17 cellular contexts compared by ENCODE assay signal in genomic region chr12:46490635-46491034, GRCh38.
DNase-seq lines count a peak whose midpoint lies in the region; ATAC-seq and TF ChIP-seq lines count a peak whose summit lies in the region.
"Had no signal": no experiment of that assay in that cellular context is flagged by ENCODE, and none has a peak within 500 bp of the region (broad histone marks: within the 10 kb centered on the region; RNA-seq: fewer than 3 reads in every experiment).

No MANE protein-coding gene starts in this region.

- peak overlapping the region; percentile 41 to 60 for H3K27ac ChIP-seq in tibial artery
- H3K27ac ChIP-seq: SJCRH30 had no signal

- H3K9me3 ChIP-seq in tibial artery = no peaks in the 10 kb centered on the region
- no peaks in the 10 kb centered on the region for H3K9me3 ChIP-seq in BE2C
- H3K9me3 ChIP-seq: SJCRH30, testis had no signal

- H3K4me3 Mint-ChIP-seq in HFFc6 (peak overlapping the region; percentile 43), endothelial cell (ENCODE audit: unreplicated experiment) (no peak overlapping the region)
- no peak overlapping the region for H3K4me3 Mint-ChIP-seq in effector memory CD8-positive, alpha-beta T cell
- H3K4me3 Mint-ChIP-seq: activated CD4-positive, alpha-beta memory T cell treated with anti-CD3 and anti-CD28 coated beads for 36 hours; activated T-helper 17 cell treated with anti-CD3 and anti-CD28 coated beads, Interleukin-2, amount 50 U/mL, for 72 hours; CD4-positive, CD25-positive, alpha-beta regulatory T cell had no signal

- H3K27ac Mint-ChIP-seq in HFFc6 (peak overlapping the region; percentile 61), endothelial cell (ENCODE audit: unreplicated experiment) (no peak overlapping the region)
- no peak overlapping the region for H3K27ac Mint-ChIP-seq in effector memory CD8-positive, alpha-beta T cell
- H3K27ac Mint-ChIP-seq: activated CD4-positive, alpha-beta memory T cell treated with anti-CD3 and anti-CD28 coated beads for 36 hours; activated T-helper 17 cell treated with anti-CD3 and anti-CD28 coated beads, Interleukin-2, amount 50 U/mL, for 72 hours; CD4-positive, CD25-positive, alpha-beta regulatory T cell had no signal

- H3K27me3 ChIP-seq in tibial artery (no peaks in the 10 kb centered on the region), BE2C (no peaks in the 10 kb centered on the region)
- H3K27me3 ChIP-seq: SJCRH30, testis had no signal

- H3K36me3 ChIP-seq in tibial artery = no peaks in the 10 kb centered on the region
- H3K36me3 ChIP-seq in BE2C = no peaks in the 10 kb centered on the region
- H3K36me3 ChIP-seq: SJCRH30 had no signal

- H3K36me3 Mint-ChIP-seq in HFFc6 (ENCODE audit: low read depth) = peaks cover 28% of the 10 kb centered on the region
- H3K36me3 Mint-ChIP-seq in endothelial cell (ENCODE audit: low read depth, unreplicated experiment) = no peaks in the 10 kb centered on the region
- peaks cover 4% of the 10 kb centered on the region for H3K36me3 Mint-ChIP-seq in effector memory CD8-positive, alpha-beta T cell (ENCODE audit: insufficient read depth)
- H3K36me3 Mint-ChIP-seq: activated CD4-positive, alpha-beta memory T cell treated with anti-CD3 and anti-CD28 coated beads for 36 hours; CD4-positive, CD25-positive, alpha-beta regulatory T cell had no signal

- TF ChIP-seq CTCF in HFFc6 (IDR thresholded peaks at IDR 0.05) = no peak
- TF ChIP-seq CTCF in tibial artery (IDR thresholded peaks at IDR 0.05) = no peak
- no peak for TF ChIP-seq CTCF in BE2C (IDR thresholded peaks at IDR 0.05; ENCODE audit: low read depth, low read length)
- TF ChIP-seq CTCF in endothelial cell (IDR thresholded peaks at IDR 0.05; ENCODE audit: unreplicated experiment) = no peak

- H3K4me3 ChIP-seq in tibial artery = no peak overlapping the region
- no peak overlapping the region for H3K4me3 ChIP-seq in BE2C (ENCODE audit: low read depth, low read length)
- H3K4me3 ChIP-seq: SJCRH30, testis had no signal

- ATAC-seq in left ventricle myocardium superior = peak; percentile 59
- no peak for ATAC-seq in effector memory CD8-positive, alpha-beta T cell (replicated peaks)
- ATAC-seq: activated T-helper 17 cell treated with anti-CD3 and anti-CD28 coated beads, Interleukin-2, amount 50 U/mL, for 72 hours had no signal

- H3K9me3 Mint-ChIP-seq in HFFc6 (no peaks in the 10 kb centered on the region), endothelial cell (ENCODE audit: unreplicated experiment) (no peaks in the 10 kb centered on the region)
- no peaks in the 10 kb centered on the region for H3K9me3 Mint-ChIP-seq in effector memory CD8-positive, alpha-beta T cell
- H3K9me3 Mint-ChIP-seq: activated CD4-positive, alpha-beta memory T cell treated with anti-CD3 and anti-CD28 coated beads for 36 hours; activated T-helper 17 cell treated with anti-CD3 and anti-CD28 coated beads, Interleukin-2, amount 50 U/mL, for 72 hours had no signal

- peaks cover 2% of the 10 kb centered on the region; the same call in 1 of the 2 replicates for H3K27me3 Mint-ChIP-seq in HFFc6 (ENCODE audit: insufficient read depth)
- no peaks in the 10 kb centered on the region for H3K27me3 Mint-ChIP-seq in endothelial cell (ENCODE audit: unreplicated experiment)
- H3K27me3 Mint-ChIP-seq in effector memory CD8-positive, alpha-beta T cell = no peaks in the 10 kb centered on the region
- H3K27me3 Mint-ChIP-seq: activated CD4-positive, alpha-beta memory T cell treated with anti-CD3 and anti-CD28 coated beads for 36 hours; activated T-helper 17 cell treated with anti-CD3 and anti-CD28 coated beads, Interleukin-2, amount 50 U/mL, for 72 hours; CD4-positive, CD25-positive, alpha-beta regulatory T cell had no signal

- DNase-seq in HFFc6 (peak; percentile 16), dedifferentiated amniotic fluid mesenchymal stem cell (ENCODE audit: extremely low spot score) (peak; percentile 80), left ventricle myocardium superior (no peak), tibial artery (no peak), BE2C (no peak), endothelial cell (ENCODE audit: low spot score) (no peak)
- DNase-seq in effector memory CD8-positive, alpha-beta T cell = no peak
- DNase-seq: activated CD4-positive, alpha-beta memory T cell treated with anti-CD3 and anti-CD28 coated beads for 36 hours; anterior cingulate cortex; CD4-positive, CD25-positive, alpha-beta regulatory T cell; DMS79 treated with DMSO at 0.1 percent for 48 hours; kidney glomerular epithelial cell; NK-92 treated with Interleukin-12 subunit alpha and Interleukin-12 subunit beta, amount 100 ng/mL, for 24 hours; posterior cingulate gyrus had no signal

- H3K4me1 ChIP-seq in tibial artery (peaks cover 0 to 60% (median 39%) of the 10 kb centered on the region in 4 donors), BE2C (no peaks in the 10 kb centered on the region)

- H3K4me1 Mint-ChIP-seq in HFFc6 (ENCODE audit: low read depth) (peaks cover 55% of the 10 kb centered on the region), endothelial cell (ENCODE audit: unreplicated experiment) (peaks cover 8% of the 10 kb centered on the region)
- no peaks in the 10 kb centered on the region for H3K4me1 Mint-ChIP-seq in effector memory CD8-positive, alpha-beta T cell (ENCODE audit: low read depth in 2 of 2)
- H3K4me1 Mint-ChIP-seq: activated T-helper 17 cell treated with anti-CD3 and anti-CD28 coated beads, Interleukin-2, amount 50 U/mL, for 72 hours; CD4-positive, CD25-positive, alpha-beta regulatory T cell had no signal

- intact Hi-C loops in left ventricle myocardium superior (cut with micrococcal nuclease) = no loop called here
- intact Hi-C loops in tibial artery (cut with DNase I; ENCODE audit: low total_unique reads) = no loop called here

Comparison
In these comparisons a context has a peak if more than half of its experiments do, and no peak if none do; other contexts are left out.
1. DNase-seq: peak in HFFc6 (single experiment) and dedifferentiated amniotic fluid mesenchymal stem cell (single experiment); none in left ventricle myocardium superior (single experiment), tibial artery (0 of 2), BE2C (single experiment), endothelial cell (single experiment) and effector memory CD8-positive, alpha-beta T cell (0 of 3).